14 cellular contexts compared by ENCODE assay signal in genomic region chr12:106428379-106428778, GRCh38.
DNase-seq lines count a peak whose midpoint lies in the region; TF ChIP-seq lines count a peak whose summit lies in the region.
"Had no signal": no experiment of that assay in that cellular context is flagged by ENCODE, and none has a peak within 500 bp of the region (broad histone marks: within the 10 kb centered on the region; RNA-seq: fewer than 3 reads in every experiment).

No MANE protein-coding gene starts in this region.

- no peak for TF ChIP-seq CTCF in sigmoid colon (IDR thresholded peaks at IDR 0.05)

- H3K9me3 ChIP-seq in stomach smooth muscle (ENCODE audit: control insufficient read depth in 2 of 2, low read length in 2 of 2) (no peaks in the 10 kb centered on the region), sigmoid colon (no peaks in the 10 kb centered on the region)
- H3K9me3 ChIP-seq: SJSA1 had no signal

- WGBS in sigmoid colon, 2 donors: 81 to 93% methylated on average over 2 of the region's 2 CpGs

- intact Hi-C loops in sigmoid colon (cut with DNase I): no loop called here

- no peak overlapping the region for H3K4me3 ChIP-seq in stomach smooth muscle (ENCODE audit: low read length in 2 of 2)
- no peak overlapping the region for H3K4me3 ChIP-seq in sigmoid colon
- H3K4me3 ChIP-seq: SJSA1 had no signal

- no peak for TF ChIP-seq POLR2A in sigmoid colon (IDR thresholded peaks at IDR 0.05)

- H3K36me3 ChIP-seq in stomach smooth muscle (ENCODE audit: control insufficient read depth in 2 of 2, insufficient read depth in 2 of 2, low read length in 2 of 2): no peaks in the 10 kb centered on the region
- H3K36me3 ChIP-seq in sigmoid colon: no peaks in the 10 kb centered on the region

- H3K27ac ChIP-seq in stomach smooth muscle (ENCODE audit: low read length) (peak overlapping the region; percentile 46), sigmoid colon (peak overlapping the region in 2 of 4 donors; percentile 67 to 72)
- H3K27ac ChIP-seq: C4-2B, SJSA1 had no signal

- no peak overlapping the region for H3K9ac ChIP-seq in stomach smooth muscle (ENCODE audit: low read length in 2 of 2)

- peaks cover 14% of the 10 kb centered on the region for H3K4me1 ChIP-seq in stomach smooth muscle (ENCODE audit: control insufficient read depth, insufficient read depth, low read length)
- peaks cover 0 to 24% (median 22%) of the 10 kb centered on the region in 4 donors for H3K4me1 ChIP-seq in sigmoid colon

- TF ChIP-seq EP300 in sigmoid colon (IDR thresholded peaks at IDR 0.05): no peak

- DNase-seq in DMS79 treated with DMSO at 0.1 percent for 48 hours (lab: John Stamatoyannopoulos, UW) (peak; percentile 3), DMS79 (lab: John Stamatoyannopoulos, UW) (no peak), dedifferentiated amniotic fluid mesenchymal stem cell (ENCODE audit: extremely low spot score) (peak; percentile 51), medulla oblongata (ENCODE audit: extremely low spot score) (peak; percentile 66), T-helper 1 cell (no peak), occipital lobe (lab: John Stamatoyannopoulos, UW) (no peak), sigmoid colon (no peak)
- DNase-seq: 8988T; activated T-cell treated with anti-CD3 and anti-CD28 coated beads, Interleukin-2, amount 50 U/mL, for 48 hours; foreskin melanocyte; NCI-H1048 had no signal

- no peaks in the 10 kb centered on the region for H3K27me3 ChIP-seq in stomach smooth muscle (ENCODE audit: control insufficient read depth in 1 of 2, insufficient read depth in 2 of 2, low read length in 2 of 2)
- H3K27me3 ChIP-seq in sigmoid colon: no peaks in the 10 kb centered on the region
- H3K27me3 ChIP-seq: SJSA1 had no signal

Comparison
In these comparisons a context has a peak if more than half of its experiments do, and no peak if none do; other contexts are left out.
1. DNase-seq: peak in DMS79 treated with DMSO at 0.1 percent for 48 hours (single experiment), dedifferentiated amniotic fluid mesenchymal stem cell (single experiment) and medulla oblongata (single experiment); none in DMS79 (single experiment), T-helper 1 cell (0 of 5), occipital lobe (single experiment) and sigmoid colon (single experiment).